Comparison of ENCODE assay signal across 10 cellular contexts in the genomic region with DNA sequence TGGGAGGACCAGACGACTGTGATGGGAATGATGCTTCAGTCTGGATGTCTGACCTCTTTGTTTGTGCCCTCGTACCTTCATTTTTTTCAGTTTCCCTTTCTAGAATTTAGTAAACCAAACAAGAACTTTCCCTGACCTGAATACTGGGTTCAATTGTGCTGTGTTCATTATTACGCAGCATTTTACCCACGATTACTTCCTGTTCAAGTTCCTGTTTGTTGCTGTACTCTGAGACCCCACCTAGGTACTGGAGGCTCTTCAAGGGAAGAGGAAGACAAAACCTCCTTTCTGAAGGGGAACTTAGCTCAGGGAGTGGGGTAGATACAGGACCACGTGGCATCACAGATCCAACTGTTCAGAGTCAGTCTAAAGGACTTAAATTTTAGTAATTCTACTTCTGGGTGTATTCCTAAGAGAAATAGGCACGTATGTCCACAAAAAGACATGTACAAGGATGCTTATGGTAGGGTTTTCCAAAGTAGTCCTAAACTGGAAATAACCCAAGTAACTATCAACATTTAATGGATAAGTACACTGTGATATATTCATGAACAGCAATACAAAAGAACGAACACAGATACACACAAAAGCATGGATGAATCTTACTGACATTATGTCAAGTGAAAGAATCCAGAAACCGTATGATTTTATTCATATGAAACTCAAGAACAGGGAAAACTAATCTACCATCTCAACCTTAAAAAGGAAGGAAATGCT. TPM values are rescaled to one million over a fixed set of nuclear protein-coding genes. Genes with fewer than 3 reads are reported as not detected.
DNase-seq lines count a peak whose midpoint lies in the region; TF ChIP-seq lines count a peak whose summit lies in the region.
"Had no signal": no experiment of that assay in that cellular context is flagged by ENCODE, and none has a peak within 500 bp of the region (broad histone marks: within the 10 kb centered on the region; RNA-seq: fewer than 3 reads in every experiment).

No MANE protein-coding gene starts in this region.

- peak in 2 of 5 donors; percentile 59 to 63 for DNase-seq in CD8-positive, alpha-beta memory T cell
- DNase-seq in GM20000 (ENCODE audit: low spot score) (peak; percentile 55), Karpas-422 (peak; percentile 58), HCEC 1CT (no peak), DMS153 (lab: John Stamatoyannopoulos, UW) (no peak), transverse colon (no peak)
- DNase-seq in central memory CD4-positive, alpha-beta T cell: peak; percentile 71
- no peak for DNase-seq in stimulated activated CD4-positive, alpha-beta T cell treated with anti-CD3 and anti-CD28 coated beads, Interleukin-4, amount 100 ng/mL, for 4 hours
- DNase-seq: NCI-H146 had no signal

- H3K9ac ChIP-seq in Karpas-422 (ENCODE audit: low read length): no peak overlapping the region

- H3K4me3 Mint-ChIP-seq in CD8-positive, alpha-beta memory T cell: peak overlapping the region; percentile 10 to 83 (median 70)

- H4K20me1 ChIP-seq in Karpas-422 (ENCODE audit: insufficient read depth, low read depth, low read length): no peaks in the 10 kb centered on the region

- H3K9me3 Mint-ChIP-seq in CD8-positive, alpha-beta memory T cell: peaks cover 0 to 11% (median 5%) of the 10 kb centered on the region in 5 donors

- TF ChIP-seq POLR2A in transverse colon (IDR thresholded peaks at IDR 0.05): no peak

- H3K27ac Mint-ChIP-seq in CD8-positive, alpha-beta memory T cell: peak overlapping the region; percentile 78 to 96 (median 92)

- H3K27me3 ChIP-seq in CD8-positive, alpha-beta memory T cell (ENCODE audit: insufficient read depth, low read length, poor library complexity, severe bottlenecking): no peaks in the 10 kb centered on the region
- H3K27me3 ChIP-seq in Karpas-422 (ENCODE audit: low read length): no peaks in the 10 kb centered on the region
- no peaks in the 10 kb centered on the region for H3K27me3 ChIP-seq in transverse colon

- H3K4me3 ChIP-seq in CD8-positive, alpha-beta memory T cell (ENCODE audit: low read length): peak overlapping the region; percentile 6
- H3K4me3 ChIP-seq in Karpas-422 (ENCODE audit: low read length) (no peak overlapping the region), transverse colon (no peak overlapping the region)
- H3K4me3 ChIP-seq: lung had no signal

- H3K9me2 ChIP-seq in Karpas-422 (replicated peaks; ENCODE audit: insufficient read depth, low read length): no peaks in the 10 kb centered on the region

- in situ Hi-C loops in transverse colon (cut with MboI; ENCODE audit: low pct_ligation_motif_present in 1 of 4, low pct_unique_long_range_greater_than_20kb in 1 of 4, low sequenced_read_pairs in 3 of 4): loop anchor here in 1 of 4 donors (10.0 kb wide), 1 partner anchor 58 kb away; no protein-coding TSS in a partner anchor

- H3K4me2 ChIP-seq in Karpas-422 (ENCODE audit: low read depth, low read length, poor library complexity, severe bottlenecking): no peak overlapping the region

- 34 to 53% methylated on average over 8 of the region's 8 CpGs for WGBS in transverse colon (ENCODE audit: low coverage in 1 of 2), 2 donors

- peaks cover 29% of the 10 kb centered on the region for H3K4me1 ChIP-seq in CD8-positive, alpha-beta memory T cell (ENCODE audit: insufficient read depth, low read length)
- H3K4me1 ChIP-seq in Karpas-422 (ENCODE audit: low read length) (peaks cover 9% of the 10 kb centered on the region), transverse colon (peaks cover 0 to 14% (median 4%) of the 10 kb centered on the region in 4 donors)

- peak overlapping the region; percentile 55 for H3K27ac ChIP-seq in CD8-positive, alpha-beta memory T cell (ENCODE audit: low read depth, low read length)
- no peak overlapping the region for H3K27ac ChIP-seq in Karpas-422 (ENCODE audit: low read length)
- no peak overlapping the region for H3K27ac ChIP-seq in transverse colon

- TF ChIP-seq CTCF in GM20000 (IDR thresholded peaks at IDR 0.05; ENCODE audit: extremely low read depth, missing control alignments) (no peak), transverse colon (IDR thresholded peaks at IDR 0.05) (no peak)

- POLR2A ChIA-PET in CD8-positive, alpha-beta memory T cell (lab: Charles Lee): interaction anchor here (0.6 to 1.9 kb wide), 2 partner anchors 9 to 190 kb away, joined by 3 to 13 read pairs; a partner anchor contains a TSS

- H3K4me1 Mint-ChIP-seq in CD8-positive, alpha-beta memory T cell: peaks cover 37 to 44% (median 44%) of the 10 kb centered on the region in 3 donors

- H3K9me3 ChIP-seq in CD8-positive, alpha-beta memory T cell (ENCODE audit: low read length): no peaks in the 10 kb centered on the region
- H3K9me3 ChIP-seq in Karpas-422 (ENCODE audit: low read length) (peaks cover 3% of the 10 kb centered on the region), transverse colon (peaks cover 3% of the 10 kb centered on the region in 2 donors)

- no peaks in the 10 kb centered on the region for H3K79me2 ChIP-seq in Karpas-422 (ENCODE audit: low read length)

- H3K36me3 ChIP-seq in CD8-positive, alpha-beta memory T cell (ENCODE audit: insufficient read depth, low read length): no peaks in the 10 kb centered on the region
- no peaks in the 10 kb centered on the region for H3K36me3 ChIP-seq in Karpas-422 (ENCODE audit: insufficient read depth, low read length)
- H3K36me3 ChIP-seq in transverse colon: no peaks in the 10 kb centered on the region

- intact Hi-C loops in transverse colon (cut with DNase I; ENCODE audit: low total_unique reads): no loop called here

- H3K36me3 Mint-ChIP-seq in CD8-positive, alpha-beta memory T cell: peaks cover 0 to 18% (median 0%) of the 10 kb centered on the region in 3 donors

- H3K27me3 Mint-ChIP-seq in CD8-positive, alpha-beta memory T cell: no peaks in the 10 kb centered on the region

- peak overlapping the region; percentile 82 for H2AFZ ChIP-seq in Karpas-422 (ENCODE audit: low read length)

- CTCF ChIA-PET in CD8-positive, alpha-beta memory T cell (lab: Charles Lee): interaction anchor here (0.8 to 3.6 kb wide), 4 partner anchors 9 to 184 kb away, joined by 3 to 13 read pairs (median 3); a partner anchor contains a TSS

- TF ChIP-seq EP300 in transverse colon (IDR thresholded peaks at IDR 0.05; ENCODE audit: low read depth): no peak

RNA-seq across cellular contexts. Expression of a gene that starts 9.1 kb away (rescaled TPM):
- total RNA-seq in CD8-positive, alpha-beta memory T cell: 10 to 100 TPM; 96.5 to 98.2 TPM
- 136 TPM for polyA plus RNA-seq in CD8-positive, alpha-beta memory T cell
- 9.0 and 21.7 TPM in 2 replicates for total RNA-seq in Karpas-422 (2014; rRNA removed; shearing (Covaris generic); ENCODE audit: low replicate concordance)
- 10 to 100 TPM in 2 of 4 donors, 1 to 10 TPM in 2; 9.0 to 28.3 (median 15.2) TPM for total RNA-seq in transverse colon

Comparison
In these comparisons a context has a peak if more than half of its experiments do, and no peak if none do; other contexts are left out.
1. DNase-seq: peak in GM20000 (single experiment), Karpas-422 (single experiment) and central memory CD4-positive, alpha-beta T cell (single experiment); none in HCEC 1CT (single experiment), DMS153 (single experiment), transverse colon (single experiment) and stimulated activated CD4-positive, alpha-beta T cell treated with anti-CD3 and anti-CD28 coated beads, Interleukin-4, amount 100 ng/mL, for 4 hours (0 of 2).